14 cellular contexts compared by ENCODE assay signal in genomic region chr7:13848576-13849527, GRCh38.
DNase-seq lines count a peak whose midpoint lies in the region; ATAC-seq and TF ChIP-seq lines count a peak whose summit lies in the region.
"Had no signal": no experiment of that assay in that cellular context is flagged by ENCODE, and none has a peak within 500 bp of the region (broad histone marks: within the 10 kb centered on the region; RNA-seq: fewer than 3 reads in every experiment).

No MANE protein-coding gene starts in this region.

- H3K27me3 Mint-ChIP-seq in T-helper 17 cell (no peaks in the 10 kb centered on the region), osteocyte (ENCODE audit: unreplicated experiment) (no peaks in the 10 kb centered on the region)

- WGBS in right lobe of liver (ENCODE audit: insufficient coverage, low coverage, low lambda C conversion rate, missing lambda C conversion rate) = 79% methylated on average over 6 of the region's 7 CpGs

- H3K27ac Mint-ChIP-seq in T-helper 17 cell (peak overlapping the region; percentile 86), osteocyte (ENCODE audit: unreplicated experiment) (peak overlapping the region; percentile 82)
- H3K27ac Mint-ChIP-seq: nephron progenitor cell had no signal

- no peak for ATAC-seq in T-helper 17 cell
- no peak for ATAC-seq in right lobe of liver
- ATAC-seq in HG02798 (IDR thresholded peaks at IDR 0.05; ENCODE audit: poor library complexity, unreplicated experiment) = no peak

- TF ChIP-seq CTCF in osteocyte (IDR thresholded peaks at IDR 0.05) (no peak), right lobe of liver (IDR thresholded peaks at IDR 0.05) (no peak)

- DNase-seq in GM04504 (ENCODE audit: low read depth) = peak; percentile 53
- DNase-seq in T-helper 17 cell = no peak
- DNase-seq in fibroblast of gingiva (ENCODE audit: low read depth) = peak; percentile 95
- DNase-seq in osteocyte (ENCODE audit: extremely low spot score, unreplicated experiment) = no peak
- no peak for DNase-seq in right lobe of liver
- no peak for DNase-seq in AML-193 (lab: John Stamatoyannopoulos, UW)
- DNase-seq: activated CD4-positive, CD25-positive, alpha-beta regulatory T cell; activated CD8-positive, alpha-beta memory T cell treated with anti-CD3 and anti-CD28 coated beads, Interleukin-2, amount 50 U/mL, for 4 hours; head of caudate nucleus; NCI-H1092; nephron progenitor cell; sigmoid colon; stomach had no signal

- peaks cover 12% of the 10 kb centered on the region for H3K4me1 Mint-ChIP-seq in T-helper 17 cell
- H3K4me1 Mint-ChIP-seq in osteocyte (ENCODE audit: unreplicated experiment) = peaks cover 37% of the 10 kb centered on the region

- no peaks in the 10 kb centered on the region for H3K9me3 Mint-ChIP-seq in osteocyte (ENCODE audit: unreplicated experiment)

- H3K4me3 Mint-ChIP-seq in T-helper 17 cell = no peak overlapping the region
- no peak overlapping the region for H3K4me3 Mint-ChIP-seq in osteocyte (ENCODE audit: unreplicated experiment)
- H3K4me3 Mint-ChIP-seq: nephron progenitor cell had no signal

- no peaks in the 10 kb centered on the region for H3K36me3 ChIP-seq in right lobe of liver
- H3K36me3 ChIP-seq: sigmoid colon, stomach had no signal

- no peaks in the 10 kb centered on the region for H3K27me3 ChIP-seq in right lobe of liver
- H3K27me3 ChIP-seq: sigmoid colon, stomach had no signal

- TF ChIP-seq POLR2A in right lobe of liver (IDR thresholded peaks at IDR 0.05) = no peak

- H3K4me1 ChIP-seq in right lobe of liver = no peaks in the 10 kb centered on the region

- no peak overlapping the region for H3K27ac ChIP-seq in right lobe of liver

- H3K36me3 Mint-ChIP-seq in T-helper 17 cell (ENCODE audit: low read depth) = no peaks in the 10 kb centered on the region
- no peaks in the 10 kb centered on the region for H3K36me3 Mint-ChIP-seq in osteocyte (ENCODE audit: unreplicated experiment)

- no peak overlapping the region for H3K4me3 ChIP-seq in right lobe of liver
- H3K4me3 ChIP-seq: sigmoid colon, stomach had no signal

- H3K9me3 ChIP-seq in T-helper 17 cell (ENCODE audit: control insufficient read depth, low read length, poor library complexity, severe bottlenecking) (no peaks in the 10 kb centered on the region), right lobe of liver (no peaks in the 10 kb centered on the region)
- H3K9me3 ChIP-seq: sigmoid colon, stomach had no signal

- intact Hi-C loops in right lobe of liver (cut with DNase I) = no loop called here

Comparison
In these comparisons a context has a peak if more than half of its experiments do, and no peak if none do; other contexts are left out.
1. DNase-seq: peak in GM04504 (single experiment) and fibroblast of gingiva (single experiment); none in T-helper 17 cell (0 of 3), osteocyte (single experiment), right lobe of liver (0 of 3) and AML-193 (0 of 2).